ENCODE assay signal across 1 cellular context in genomic region chr9:126228779-126229444, GRCh38.
TF ChIP-seq lines count a peak whose summit lies in the region.

No MANE protein-coding gene starts in this region.

TF ChIP-seq in H1, 55 proteins besides CTCF, POLR2A, EP300 and RAD21:
- TF ChIP-seq, protein P1, sequence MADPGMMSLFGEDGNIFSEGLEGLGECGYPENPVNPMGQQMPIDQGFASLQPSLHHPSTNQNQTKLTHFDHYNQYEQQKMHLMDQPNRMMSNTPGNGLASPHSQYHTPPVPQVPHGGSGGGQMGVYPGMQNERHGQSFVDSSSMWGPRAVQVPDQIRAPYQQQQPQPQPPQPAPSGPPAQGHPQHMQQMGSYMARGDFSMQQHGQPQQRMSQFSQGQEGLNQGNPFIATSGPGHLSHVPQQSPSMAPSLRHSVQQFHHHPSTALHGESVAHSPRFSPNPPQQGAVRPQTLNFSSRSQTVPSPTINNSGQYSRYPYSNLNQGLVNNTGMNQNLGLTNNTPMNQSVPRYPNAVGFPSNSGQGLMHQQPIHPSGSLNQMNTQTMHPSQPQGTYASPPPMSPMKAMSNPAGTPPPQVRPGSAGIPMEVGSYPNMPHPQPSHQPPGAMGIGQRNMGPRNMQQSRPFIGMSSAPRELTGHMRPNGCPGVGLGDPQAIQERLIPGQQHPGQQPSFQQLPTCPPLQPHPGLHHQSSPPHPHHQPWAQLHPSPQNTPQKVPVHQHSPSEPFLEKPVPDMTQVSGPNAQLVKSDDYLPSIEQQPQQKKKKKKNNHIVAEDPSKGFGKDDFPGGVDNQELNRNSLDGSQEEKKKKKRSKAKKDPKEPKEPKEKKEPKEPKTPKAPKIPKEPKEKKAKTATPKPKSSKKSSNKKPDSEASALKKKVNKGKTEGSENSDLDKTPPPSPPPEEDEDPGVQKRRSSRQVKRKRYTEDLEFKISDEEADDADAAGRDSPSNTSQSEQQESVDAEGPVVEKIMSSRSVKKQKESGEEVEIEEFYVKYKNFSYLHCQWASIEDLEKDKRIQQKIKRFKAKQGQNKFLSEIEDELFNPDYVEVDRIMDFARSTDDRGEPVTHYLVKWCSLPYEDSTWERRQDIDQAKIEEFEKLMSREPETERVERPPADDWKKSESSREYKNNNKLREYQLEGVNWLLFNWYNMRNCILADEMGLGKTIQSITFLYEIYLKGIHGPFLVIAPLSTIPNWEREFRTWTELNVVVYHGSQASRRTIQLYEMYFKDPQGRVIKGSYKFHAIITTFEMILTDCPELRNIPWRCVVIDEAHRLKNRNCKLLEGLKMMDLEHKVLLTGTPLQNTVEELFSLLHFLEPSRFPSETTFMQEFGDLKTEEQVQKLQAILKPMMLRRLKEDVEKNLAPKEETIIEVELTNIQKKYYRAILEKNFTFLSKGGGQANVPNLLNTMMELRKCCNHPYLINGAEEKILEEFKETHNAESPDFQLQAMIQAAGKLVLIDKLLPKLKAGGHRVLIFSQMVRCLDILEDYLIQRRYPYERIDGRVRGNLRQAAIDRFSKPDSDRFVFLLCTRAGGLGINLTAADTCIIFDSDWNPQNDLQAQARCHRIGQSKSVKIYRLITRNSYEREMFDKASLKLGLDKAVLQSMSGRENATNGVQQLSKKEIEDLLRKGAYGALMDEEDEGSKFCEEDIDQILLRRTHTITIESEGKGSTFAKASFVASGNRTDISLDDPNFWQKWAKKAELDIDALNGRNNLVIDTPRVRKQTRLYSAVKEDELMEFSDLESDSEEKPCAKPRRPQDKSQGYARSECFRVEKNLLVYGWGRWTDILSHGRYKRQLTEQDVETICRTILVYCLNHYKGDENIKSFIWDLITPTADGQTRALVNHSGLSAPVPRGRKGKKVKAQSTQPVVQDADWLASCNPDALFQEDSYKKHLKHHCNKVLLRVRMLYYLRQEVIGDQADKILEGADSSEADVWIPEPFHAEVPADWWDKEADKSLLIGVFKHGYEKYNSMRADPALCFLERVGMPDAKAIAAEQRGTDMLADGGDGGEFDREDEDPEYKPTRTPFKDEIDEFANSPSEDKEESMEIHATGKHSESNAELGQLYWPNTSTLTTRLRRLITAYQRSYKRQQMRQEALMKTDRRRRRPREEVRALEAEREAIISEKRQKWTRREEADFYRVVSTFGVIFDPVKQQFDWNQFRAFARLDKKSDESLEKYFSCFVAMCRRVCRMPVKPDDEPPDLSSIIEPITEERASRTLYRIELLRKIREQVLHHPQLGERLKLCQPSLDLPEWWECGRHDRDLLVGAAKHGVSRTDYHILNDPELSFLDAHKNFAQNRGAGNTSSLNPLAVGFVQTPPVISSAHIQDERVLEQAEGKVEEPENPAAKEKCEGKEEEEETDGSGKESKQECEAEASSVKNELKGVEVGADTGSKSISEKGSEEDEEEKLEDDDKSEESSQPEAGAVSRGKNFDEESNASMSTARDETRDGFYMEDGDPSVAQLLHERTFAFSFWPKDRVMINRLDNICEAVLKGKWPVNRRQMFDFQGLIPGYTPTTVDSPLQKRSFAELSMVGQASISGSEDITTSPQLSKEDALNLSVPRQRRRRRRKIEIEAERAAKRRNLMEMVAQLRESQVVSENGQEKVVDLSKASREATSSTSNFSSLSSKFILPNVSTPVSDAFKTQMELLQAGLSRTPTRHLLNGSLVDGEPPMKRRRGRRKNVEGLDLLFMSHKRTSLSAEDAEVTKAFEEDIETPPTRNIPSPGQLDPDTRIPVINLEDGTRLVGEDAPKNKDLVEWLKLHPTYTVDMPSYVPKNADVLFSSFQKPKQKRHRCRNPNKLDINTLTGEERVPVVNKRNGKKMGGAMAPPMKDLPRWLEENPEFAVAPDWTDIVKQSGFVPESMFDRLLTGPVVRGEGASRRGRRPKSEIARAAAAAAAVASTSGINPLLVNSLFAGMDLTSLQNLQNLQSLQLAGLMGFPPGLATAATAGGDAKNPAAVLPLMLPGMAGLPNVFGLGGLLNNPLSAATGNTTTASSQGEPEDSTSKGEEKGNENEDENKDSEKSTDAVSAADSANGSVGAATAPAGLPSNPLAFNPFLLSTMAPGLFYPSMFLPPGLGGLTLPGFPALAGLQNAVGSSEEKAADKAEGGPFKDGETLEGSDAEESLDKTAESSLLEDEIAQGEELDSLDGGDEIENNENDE (IDR thresholded peaks at IDR 0.05; ENCODE audit: insufficient replicate concordance, low read length): no peak
- TF ChIP-seq, protein P2, sequence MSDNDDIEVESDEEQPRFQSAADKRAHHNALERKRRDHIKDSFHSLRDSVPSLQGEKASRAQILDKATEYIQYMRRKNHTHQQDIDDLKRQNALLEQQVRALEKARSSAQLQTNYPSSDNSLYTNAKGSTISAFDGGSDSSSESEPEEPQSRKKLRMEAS (IDR thresholded peaks at IDR 0.05): peak; percentile 74
- TF ChIP-seq CBX5 (IDR thresholded peaks at IDR 0.05; ENCODE audit: low read depth, low read length) (no peak), CTBP2 (IDR thresholded peaks at IDR 0.05; ENCODE audit: borderline replicate concordance, insufficient read depth, insufficient read length, low read length) (no peak), KDM1A (IDR thresholded peaks at IDR 0.05; ENCODE audit: borderline replicate concordance, low read length) (peak; percentile 65; the same call in 1 of the 2 replicates), YY1 (IDR thresholded peaks at IDR 0.05; ENCODE audit: low read depth, low read length) (peak; percentile 51; the same call in 1 of the 2 replicates), KDM4A (IDR thresholded peaks at IDR 0.05; ENCODE audit: low read depth, low read length, severe bottlenecking) (no peak), GABPA (IDR thresholded peaks at IDR 0.05; ENCODE audit: borderline replicate concordance, insufficient read depth, low read length) (peak; percentile 51; the same call in 1 of the 2 replicates), TEAD4 (IDR thresholded peaks at IDR 0.05; ENCODE audit: low read depth, low read length) (no peak), CREB1 (IDR thresholded peaks at IDR 0.05) (no peak; the same call in 1 of the 2 replicates)
